21 cellular contexts compared by ENCODE assay signal in genomic region chr5:68071731-68072130, GRCh38.
DNase-seq lines count a peak whose midpoint lies in the region; ATAC-seq, FAIRE-seq and TF ChIP-seq lines count a peak whose summit lies in the region.
"Had no signal": no experiment of that assay in that cellular context is flagged by ENCODE, and none has a peak within 500 bp of the region (broad histone marks: within the 10 kb centered on the region; RNA-seq: fewer than 3 reads in every experiment).

No MANE protein-coding gene starts in this region.

- 90% methylated on average over 6 of the region's 6 CpGs; no CpG with 5 or more reads in 1 of the 2 experiments for WGBS in H1 (ENCODE audit: extremely low coverage in 1 of 2, insufficient coverage in 1 of 2, insufficient read length in 1 of 2, insufficient replicate concordance in 2 of 2, low coverage in 1 of 2, low lambda C conversion rate in 2 of 2, missing lambda C conversion rate in 1 of 2), 2 experiments

- H3K36me3 ChIP-seq in H1 (ENCODE audit: control insufficient read depth in 2 of 4, insufficient read depth in 4 of 4, low read length in 3 of 4) = no peaks in the 10 kb centered on the region
- H3K36me3 ChIP-seq: cardiac muscle cell, SJSA1, upper lobe of left lung had no signal

- no peaks in the 10 kb centered on the region for H3K79me1 ChIP-seq in H1 (ENCODE audit: low read depth, low read length)

- H2BK15ac ChIP-seq in H1 (ENCODE audit: low read length) = no peak overlapping the region

- no peak overlapping the region for H3K56ac ChIP-seq in H1 (replicated peaks; ENCODE audit: insufficient read length, low read depth, low read length)

- H3K4me2 ChIP-seq in H1 (ENCODE audit: insufficient read depth in 1 of 2, low read depth in 2 of 2, low read length in 2 of 2) = no peak overlapping the region
- H3K4me2 ChIP-seq: smooth muscle cell had no signal

- no peak overlapping the region for H3K27ac ChIP-seq in H1 (ENCODE audit: low read depth, low read length)
- H3K27ac ChIP-seq: cardiac muscle cell, foreskin keratinocyte, parathyroid adenoma, SJSA1, upper lobe of left lung had no signal

- H3K4ac ChIP-seq in H1 (replicated peaks; ENCODE audit: insufficient read length, low read depth, low read length) = no peak overlapping the region

- H2BK5ac ChIP-seq in H1 (ENCODE audit: low read depth, low read length) = no peak overlapping the region

- H3K23ac ChIP-seq in H1 (ENCODE audit: insufficient read length) = no peak overlapping the region

- H4K91ac ChIP-seq in H1 (replicated peaks; ENCODE audit: insufficient read length, low read length) = no peak overlapping the region

- no peaks in the 10 kb centered on the region for H3K79me2 ChIP-seq in H1 (ENCODE audit: control insufficient read depth in 1 of 2, insufficient read depth in 2 of 2, low read length in 2 of 2)
- H3K79me2 ChIP-seq: parathyroid adenoma had no signal

- no peak for TF ChIP-seq RAD21 in H1 (IDR thresholded peaks at IDR 0.05 in 1 of 2, conservative IDR thresholded peaks at IDR 0.05 in 1 of 2; ENCODE audit: low read depth in 2 of 2, low read length in 2 of 2)

- TF ChIP-seq POLR2A in H1 (IDR thresholded peaks at IDR 0.05; ENCODE audit: control extremely low read depth in 1 of 2, low read depth in 2 of 2, low read length in 2 of 2) = no peak

- no peak overlapping the region for H2AFZ ChIP-seq in H1 (ENCODE audit: low read length)
- H2AFZ ChIP-seq: parathyroid adenoma had no signal

- peak; percentile 77 for FAIRE-seq in H1 (lab: Jason Lieb, UNC)

- no peak for TF ChIP-seq EP300 in H1 (IDR thresholded peaks at IDR 0.05; ENCODE audit: borderline replicate concordance in 1 of 2, low read depth in 2 of 2, low read length in 2 of 2)

- H3K14ac ChIP-seq in H1 (ENCODE audit: insufficient read length) = peak overlapping the region; percentile 89

- H4K5ac ChIP-seq in H1 (ENCODE audit: insufficient read length, low read depth, low read length) = no peak overlapping the region

- no peaks in the 10 kb centered on the region for H3K23me2 ChIP-seq in H1 (ENCODE audit: low read depth, low read length)

- peak; percentile 67 for ATAC-seq in sciatic nerve
- no peak for ATAC-seq in HG03097 (IDR thresholded peaks at IDR 0.05; ENCODE audit: low FRiP score, unreplicated experiment)
- ATAC-seq: foreskin keratinocyte had no signal

- H4K8ac ChIP-seq in H1 (ENCODE audit: extremely low read depth, insufficient read depth, low read length) = no peak overlapping the region

- no peaks in the 10 kb centered on the region for H3K27me3 ChIP-seq in H1 (replicated peaks in 1 of 4; ENCODE audit: control insufficient read depth in 3 of 4, extremely low read depth in 1 of 4, insufficient read depth in 3 of 4, low read length in 3 of 4)
- H3K27me3 ChIP-seq: cardiac muscle cell, foreskin keratinocyte, SJSA1, upper lobe of left lung had no signal

- H3K18ac ChIP-seq in H1 (ENCODE audit: extremely low read depth, low read length) = no peak overlapping the region

- no peaks in the 10 kb centered on the region for H3K9me3 ChIP-seq in H1 (ENCODE audit: insufficient read depth in 2 of 2, low read depth in 1 of 2, low read length in 1 of 2)
- H3K9me3 ChIP-seq: upper lobe of left lung had no signal

- no peak overlapping the region for H2AK5ac ChIP-seq in H1 (ENCODE audit: low read depth, low read length)

- H3K4me3 ChIP-seq in H1 (ENCODE audit: extremely low read depth in 1 of 4, insufficient read depth in 2 of 4, low read depth in 3 of 4, low read length in 4 of 4) = no peak overlapping the region
- H3K4me3 ChIP-seq: cardiac muscle cell, SJSA1, smooth muscle cell, upper lobe of left lung had no signal

- H2BK120ac ChIP-seq in H1 (replicated peaks; ENCODE audit: low read depth, low read length) = no peak overlapping the region

- POLR2A ChIA-PET in H1 (lab: Charles Lee; ENCODE audit: partially characterized antibody) = no interaction called here

- H3K9ac ChIP-seq in H1 (replicated peaks in 1 of 4; ENCODE audit: extremely low read depth in 1 of 4, low read depth in 3 of 4, low read length in 3 of 4) = no peak overlapping the region
- H3K9ac ChIP-seq: parathyroid adenoma had no signal

- CTCF ChIA-PET in H1 (lab: Charles Lee; ENCODE audit: partially characterized antibody) = interaction anchor here (2.2 kb wide), 1 partner anchor 181 kb away, joined by 5 read pairs; no protein-coding TSS in a partner anchor

- H3K4me1 ChIP-seq in H1 (replicated peaks in 1 of 4; ENCODE audit: control insufficient read depth in 3 of 4, insufficient read depth in 4 of 4, low read length in 3 of 4) = no peaks in the 10 kb centered on the region
- H3K4me1 ChIP-seq: SJSA1 had no signal

- no peak overlapping the region for H2BK20ac ChIP-seq in H1 (ENCODE audit: low read length)

- no peak for TF ChIP-seq CTCF in H1 (IDR thresholded peaks at IDR 0.05; ENCODE audit: control extremely low read depth in 1 of 3, insufficient read depth in 1 of 3, low read depth in 1 of 3, low read length in 3 of 3)

- H2BK12ac ChIP-seq in H1 (ENCODE audit: low read depth, low read length) = no peak overlapping the region

- peak in 2 of 3 experiments; percentile 10 to 14 for DNase-seq in NCI-H1417 (lab: John Stamatoyannopoulos, UW)
- no peak for DNase-seq in NCI-H1417 treated with DMSO at 0.1 percent for 48 hours (lab: John Stamatoyannopoulos, UW)
- DNase-seq in HT1080 (ENCODE audit: low read depth) = peak; percentile 47
- DNase-seq in H1 (ENCODE audit: low read depth in 1 of 2, low spot score in 2 of 2) = no peak
- DNase-seq in sciatic nerve (ENCODE audit: low spot score) = no peak
- no peak for DNase-seq in NCI-H1048 (lab: John Stamatoyannopoulos, UW)
- DNase-seq in activated CD4-positive, alpha-beta T cell treated with anti-CD3 and anti-CD28 coated beads for 48 hours = no peak
- DNase-seq: 8988T; activated CD4-positive, alpha-beta T cell treated with anti-CD3 and anti-CD28 coated beads, Interleukin-2, amount 50 U/mL, for 1 hour; activated naive CD4-positive, alpha-beta T cell treated with anti-CD3 and anti-CD28 coated beads, Interleukin-2, amount 50 U/mL, for 16 hours; DMS79; effector CD8-positive, alpha-beta T cell; NCI-H1694 treated with DMSO at 0.1 percent for 48 hours; NCI-H510A; upper lobe of left lung had no signal

- intact Hi-C loops in sciatic nerve (cut with DNase I) = no loop called here

- no peaks in the 10 kb centered on the region for H4K20me1 ChIP-seq in H1 (replicated peaks in 1 of 2; ENCODE audit: control insufficient read depth in 1 of 2, insufficient read depth in 2 of 2, low read length in 2 of 2)

TF ChIP-seq in H1, 55 proteins besides CTCF, POLR2A, EP300 and RAD21:
- no peak for TF ChIP-seq SIX5 (IDR thresholded peaks at IDR 0.05; ENCODE audit: low read depth, low read length)
- no peak for TF ChIP-seq SP1 (IDR thresholded peaks at IDR 0.05; ENCODE audit: low read depth, low read length)
- TF ChIP-seq SUZ12 (IDR thresholded peaks at IDR 0.05; ENCODE audit: low read length) = no peak
- no peak for TF ChIP-seq POLR2AphosphoS5 (IDR thresholded peaks at IDR 0.05; ENCODE audit: low read depth, low read length)
- no peak for TF ChIP-seq CBX5 (IDR thresholded peaks at IDR 0.05; ENCODE audit: low read depth, low read length)
- TF ChIP-seq KDM4A (IDR thresholded peaks at IDR 0.05; ENCODE audit: low read depth, low read length, severe bottlenecking) = no peak
- no peak for TF ChIP-seq MAFK (IDR thresholded peaks at IDR 0.05; ENCODE audit: low read depth, low read length)
- TF ChIP-seq ZNF274 (IDR thresholded peaks at IDR 0.05; ENCODE audit: borderline replicate concordance, extremely low read depth, low read length) = no peak
- no peak for TF ChIP-seq RXRA (IDR thresholded peaks at IDR 0.05; ENCODE audit: insufficient read depth, low read depth, low read length)
- no peak for TF ChIP-seq TAF1 (IDR thresholded peaks at IDR 0.05; ENCODE audit: low read depth, low read length)
- no peak for TF ChIP-seq NRF1 (IDR thresholded peaks at IDR 0.05; ENCODE audit: low read depth, low read length)

Comparison
In these comparisons a context has a peak if more than half of its experiments do, and no peak if none do; other contexts are left out.
1. DNase-seq: peak in NCI-H1417 (2 of 3) and HT1080 (single experiment); none in NCI-H1417 treated with DMSO at 0.1 percent for 48 hours (single experiment), H1 (0 of 2), sciatic nerve (single experiment), NCI-H1048 (single experiment) and activated CD4-positive, alpha-beta T cell treated with anti-CD3 and anti-CD28 coated beads for 48 hours (single experiment).